17 cellular contexts compared by ENCODE assay signal in the genomic region with DNA sequence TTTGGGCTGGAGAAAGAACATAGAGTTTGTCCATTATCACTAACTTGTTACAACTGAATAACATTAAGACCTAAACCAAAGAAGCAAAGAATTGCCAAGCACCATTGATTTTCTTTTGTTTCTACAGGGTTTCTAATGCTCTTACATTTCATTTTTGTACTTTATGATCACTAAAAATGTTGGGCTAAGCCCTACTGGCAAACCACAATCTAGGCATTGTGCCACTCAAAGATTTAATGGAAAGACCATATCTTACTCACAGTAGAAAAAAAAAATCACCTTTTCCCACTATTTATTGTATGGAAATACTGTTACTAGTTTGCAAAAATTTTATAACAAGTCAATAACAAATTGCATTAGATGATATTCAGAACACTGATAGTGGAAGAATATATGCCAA.
DNase-seq lines count a peak whose midpoint lies in the region; ATAC-seq, FAIRE-seq and TF ChIP-seq lines count a peak whose summit lies in the region.
"Had no signal": no experiment of that assay in that cellular context is flagged by ENCODE, and none has a peak within 500 bp of the region (broad histone marks: within the 10 kb centered on the region; RNA-seq: fewer than 3 reads in every experiment).

No MANE protein-coding gene starts in this region.

- BruUV-seq in PC-9 (replicated peaks; lab: Mats Ljungman, UMichigan), result no TSS peak

- CTCF ChIA-PET in CD8-positive, alpha-beta T cell (lab: Charles Lee), result no interaction called here
- CTCF ChIA-PET in PC-9 (lab: Charles Lee), result no interaction called here

- peaks cover 4% of the 10 kb centered on the region for H3K27me3 Mint-ChIP-seq in CD8-positive, alpha-beta T cell (ENCODE audit: low read depth)
- H3K27me3 Mint-ChIP-seq: CD4-positive, CD25-positive, alpha-beta regulatory T cell had no signal

- no peaks in the 10 kb centered on the region for H3K9me2 ChIP-seq in PC-9 (ENCODE audit: insufficient read depth)

- H3K4me1 Mint-ChIP-seq in CD8-positive, alpha-beta T cell (ENCODE audit: low read depth), result no peaks in the 10 kb centered on the region
- H3K4me1 Mint-ChIP-seq: CD4-positive, CD25-positive, alpha-beta regulatory T cell; H9 had no signal

- no peaks in the 10 kb centered on the region for H3K9me3 ChIP-seq in CD8-positive, alpha-beta T cell (ENCODE audit: low read length)
- H3K9me3 ChIP-seq in PC-9 (ENCODE audit: insufficient read depth, low read depth), result no peaks in the 10 kb centered on the region
- H3K9me3 ChIP-seq: BLaER1 treated with 17β-estradiol and CSF1 and Interleukin-3, amounts not matched to agents 10 nM and 100 nM had no signal

- TF ChIP-seq CTCF in cardiac fibroblast (IDR thresholded peaks at IDR 0.05; ENCODE audit: low read depth, low read length) (no peak), fibroblast of the aortic adventitia (IDR thresholded peaks at IDR 0.05; ENCODE audit: insufficient read depth, low read length) (no peak), PC-9 (conservative IDR thresholded peaks at IDR 0.05) (no peak)
- no peak for TF ChIP-seq CTCF in CD8-positive, alpha-beta T cell (IDR thresholded peaks at IDR 0.05)

- H3K79me2 ChIP-seq in PC-9 (ENCODE audit: low read depth), result no peaks in the 10 kb centered on the region

- peak; percentile 84 for FAIRE-seq in TTC549 (lab: Jason Lieb, UNC)
- FAIRE-seq: GM12878, GM18507 had no signal

- intact Hi-C loops in CD8-positive, alpha-beta T cell (cut with DNase I, micrococcal nuclease), result no loop called here
- intact Hi-C loops in PC-9 (cut with micrococcal nuclease; ENCODE audit: unreplicated experiment), result no loop called here

- H3K4me2 ChIP-seq in PC-9, result no peak overlapping the region
- H3K4me2 ChIP-seq: BLaER1 treated with 17β-estradiol and CSF1 and Interleukin-3, amounts not matched to agents 10 nM and 100 nM had no signal

- no peaks in the 10 kb centered on the region; the same call in 1 of the 2 replicates for H4K20me1 ChIP-seq in PC-9 (ENCODE audit: insufficient read depth)
- H4K20me1 ChIP-seq: BLaER1 treated with 17β-estradiol and CSF1 and Interleukin-3, amounts not matched to agents 10 nM and 100 nM had no signal

- no peaks in the 10 kb centered on the region for H3K27me3 ChIP-seq in CD8-positive, alpha-beta T cell (ENCODE audit: insufficient read depth, low read length)
- no peaks in the 10 kb centered on the region for H3K27me3 ChIP-seq in PC-9 (ENCODE audit: insufficient read depth, low read depth)
- H3K27me3 ChIP-seq: BLaER1 treated with 17β-estradiol and CSF1 and Interleukin-3, amounts not matched to agents 10 nM and 100 nM had no signal

- no peaks in the 10 kb centered on the region for H3K9me3 Mint-ChIP-seq in CD8-positive, alpha-beta T cell
- H3K9me3 Mint-ChIP-seq: H9 had no signal

- H3K4me1 ChIP-seq in CD8-positive, alpha-beta T cell (ENCODE audit: insufficient read depth, low read length), result no peaks in the 10 kb centered on the region
- no peaks in the 10 kb centered on the region for H3K4me1 ChIP-seq in PC-9 (replicated peaks; ENCODE audit: insufficient read depth)
- H3K4me1 ChIP-seq: BLaER1 treated with 17β-estradiol and CSF1 and Interleukin-3, amounts not matched to agents 10 nM and 100 nM had no signal

- no peak overlapping the region for H3K4me3 Mint-ChIP-seq in CD8-positive, alpha-beta T cell
- H3K4me3 Mint-ChIP-seq: CD4-positive, CD25-positive, alpha-beta regulatory T cell; H9 had no signal

- no peaks in the 10 kb centered on the region for H3K36me3 Mint-ChIP-seq in CD8-positive, alpha-beta T cell
- H3K36me3 Mint-ChIP-seq: CD4-positive, CD25-positive, alpha-beta regulatory T cell had no signal

- POLR2A ChIA-PET in CD8-positive, alpha-beta T cell (lab: Charles Lee), result no interaction called here
- POLR2A ChIA-PET in PC-9 (lab: Charles Lee; ENCODE audit: unreplicated experiment), result no interaction called here

- H3K36me3 ChIP-seq in CD8-positive, alpha-beta T cell (ENCODE audit: insufficient read depth, low read length), result no peaks in the 10 kb centered on the region
- H3K36me3 ChIP-seq in PC-9 (ENCODE audit: low read depth), result no peaks in the 10 kb centered on the region
- H3K36me3 ChIP-seq: BLaER1 treated with 17β-estradiol and CSF1 and Interleukin-3, amounts not matched to agents 10 nM and 100 nM had no signal

- H3K27ac ChIP-seq in CD8-positive, alpha-beta T cell (ENCODE audit: low read depth, low read length), result no peak overlapping the region
- no peak overlapping the region for H3K27ac ChIP-seq in PC-9
- H3K27ac ChIP-seq: BLaER1 treated with 17β-estradiol and CSF1 and Interleukin-3, amounts not matched to agents 10 nM and 100 nM had no signal

- H3F3A ChIP-seq in PC-9 (ENCODE audit: insufficient read depth, low read depth), result no peaks in the 10 kb centered on the region

- H2AFZ ChIP-seq in PC-9, result no peak overlapping the region

- no peak overlapping the region for H3K27ac Mint-ChIP-seq in CD8-positive, alpha-beta T cell
- H3K27ac Mint-ChIP-seq: CD4-positive, CD25-positive, alpha-beta regulatory T cell; H9 had no signal

- no peak overlapping the region for H3K4me3 ChIP-seq in cardiac fibroblast (replicated peaks in 1 of 2; ENCODE audit: low read depth in 2 of 2, low read length in 2 of 2)
- H3K4me3 ChIP-seq in fibroblast of the aortic adventitia (ENCODE audit: low read depth, low read length), result no peak overlapping the region
- H3K4me3 ChIP-seq in CD8-positive, alpha-beta T cell (ENCODE audit: low read depth, low read length), result no peak overlapping the region
- no peak overlapping the region for H3K4me3 ChIP-seq in PC-9
- H3K4me3 ChIP-seq: BLaER1 treated with 17β-estradiol and CSF1 and Interleukin-3, amounts not matched to agents 10 nM and 100 nM; GM12878 had no signal

- no peak for ATAC-seq in CD8-positive, alpha-beta T cell
- ATAC-seq: GM12878 had no signal

- DNase-seq in cardiac fibroblast (ENCODE audit: low read depth in 2 of 2) (peak; percentile 9 to 40), fibroblast of the aortic adventitia (ENCODE audit: low read depth) (peak; percentile 35), stromal cell of bone marrow (ENCODE audit: low read depth) (peak; percentile 49), dermis blood vessel endothelial cell (no peak), NOMO-1 treated with dmso at 0.1 percent for 144 hours (lab: John Stamatoyannopoulos, UW; ENCODE audit: unreplicated experiment) (no peak), PC-9 (no peak)
- no peak for DNase-seq in CD8-positive, alpha-beta T cell
- DNase-seq: ACHN; Calu3; CD4-positive, CD25-positive, alpha-beta regulatory T cell; DMS79; GOT3; H9 had no signal

Comparison
In these comparisons a context has a peak if more than half of its experiments do, and no peak if none do; other contexts are left out.
1. DNase-seq: peak in cardiac fibroblast (2 of 2), fibroblast of the aortic adventitia (single experiment) and stromal cell of bone marrow (single experiment); none in dermis blood vessel endothelial cell (single experiment), NOMO-1 treated with dmso at 0.1 percent for 144 hours (single experiment), CD8-positive, alpha-beta T cell (0 of 7) and PC-9 (0 of 2).